Comparison of ENCODE assay signal across 34 cellular contexts in genomic region chr20:50007369-50007768, GRCh38. TPM values are rescaled to one million over a fixed set of nuclear protein-coding genes. Genes with fewer than 3 reads are reported as not detected.
"Had no signal": no experiment of that assay in that cellular context is flagged by ENCODE, and none has a peak within 500 bp of the region (broad histone marks: within the 10 kb centered on the region; RNA-seq: fewer than 3 reads in every experiment).

No MANE protein-coding gene starts in this region.

- H3K9me3 ChIP-seq: esophagus squamous epithelium, gastroesophageal sphincter, heart right ventricle had no signal

- H3K9me3 Mint-ChIP-seq: activated B cell treated with CpG ODN at 0.5 μM for 24 hours; activated CD8-positive, alpha-beta T cell treated with anti-CD3 and anti-CD28 coated beads for 36 hours; activated T-cell treated with anti-CD3 and anti-CD28 coated beads, Interleukin-2, amount 50 U/mL, for 4 hours; activated T-helper 17 cell treated with anti-CD3 and anti-CD28 coated beads, Interleukin-2, amount 50 U/mL, for 72 hours; central memory CD8-positive, alpha-beta T cell; dendritic cell treated with granulocyte-macrophage colony-stimulating factor and Interleukin-4, amounts not matched to agents 40 ng/mL and 50 ng/mL, for 4 days; endodermal cell had no signal

- H3K27ac Mint-ChIP-seq: activated B cell treated with CpG ODN at 0.5 μM for 24 hours; activated CD8-positive, alpha-beta T cell treated with anti-CD3 and anti-CD28 coated beads for 36 hours; activated naive CD8-positive, alpha-beta T cell; activated T-helper 17 cell treated with anti-CD3 and anti-CD28 coated beads, Interleukin-2, amount 50 U/mL, for 72 hours; dendritic cell treated with granulocyte-macrophage colony-stimulating factor and Interleukin-4, amounts not matched to agents 40 ng/mL and 50 ng/mL, for 4 days; endodermal cell; T-helper 17 cell had no signal

- ATAC-seq: activated CD4-positive, CD25-positive, alpha-beta regulatory T cell treated with anti-CD3 and anti-CD28 coated beads, Interleukin-2, amount 50 U/mL, for 24 hours; activated CD8-positive, alpha-beta T cell treated with anti-CD3 and anti-CD28 coated beads for 36 hours; activated T-cell treated with anti-CD3 and anti-CD28 coated beads, Interleukin-2, amount 50 U/mL, for 4 hours; activated T-helper 17 cell treated with anti-CD3 and anti-CD28 coated beads, Interleukin-2, amount 50 U/mL, for 72 hours; gastroesophageal sphincter; heart right ventricle; T-helper 17 cell had no signal

- H3K36me3 ChIP-seq: brain microvascular endothelial cell, esophagus squamous epithelium, gastroesophageal sphincter, heart right ventricle, WERI-Rb-1 had no signal

- H3K27me3 ChIP-seq: brain microvascular endothelial cell had no signal

- H3K36me3 Mint-ChIP-seq: activated naive CD8-positive, alpha-beta T cell had no signal

- H3K27ac ChIP-seq: brain microvascular endothelial cell, coronary artery, dorsolateral prefrontal cortex, epithelial cell of prostate, esophagus squamous epithelium, gastroesophageal sphincter, heart right ventricle, WERI-Rb-1 had no signal

- H3K4me3 ChIP-seq: coronary artery, dorsolateral prefrontal cortex, esophagus squamous epithelium, gastroesophageal sphincter, heart right ventricle had no signal

- FAIRE-seq: astrocyte, bronchial epithelial cell had no signal

- H3K4me3 Mint-ChIP-seq: activated B cell treated with CpG ODN at 0.5 μM for 24 hours; activated CD8-positive, alpha-beta T cell treated with anti-CD3 and anti-CD28 coated beads for 36 hours; activated naive CD8-positive, alpha-beta T cell; activated T-cell treated with anti-CD3 and anti-CD28 coated beads, Interleukin-2, amount 50 U/mL, for 4 hours; activated T-helper 17 cell treated with anti-CD3 and anti-CD28 coated beads, Interleukin-2, amount 50 U/mL, for 72 hours; central memory CD8-positive, alpha-beta T cell; dendritic cell treated with granulocyte-macrophage colony-stimulating factor and Interleukin-4, amounts not matched to agents 40 ng/mL and 50 ng/mL, for 4 days; endodermal cell; T-helper 17 cell had no signal

- DNase-seq: activated B cell treated with CpG ODN at 0.5 μM for 24 hours; activated CD4-positive, alpha-beta T cell treated with anti-CD3 and anti-CD28 coated beads for 48 hours; activated CD4-positive, alpha-beta T cell treated with anti-CD3 and anti-CD28 coated beads, Interleukin-2, amount 50 U/mL, for 1 hour; activated CD4-positive, alpha-beta T cell treated with anti-CD3 and anti-CD28 coated beads, Interleukin-2, amount 50 U/mL, for 48 hours; activated CD8-positive, alpha-beta memory T cell treated with anti-CD3 and anti-CD28 coated beads for 24 hours; activated CD8-positive, alpha-beta T cell treated with anti-CD3 and anti-CD28 coated beads for 36 hours; activated effector memory CD4-positive, alpha-beta T cell treated with Interleukin-2 at 50 U/mL for 16 hours; activated gamma-delta T cell treated with Interleukin-2 at 50 U/mL for 16 hours; activated naive CD4-positive, alpha-beta T cell treated with anti-CD3 and anti-CD28 coated beads, Interleukin-2, amount 50 U/mL, for 16 hours; activated naive CD4-positive, alpha-beta T cell treated with Interleukin-2 at 50 U/mL for 16 hours; activated T-cell treated with anti-CD3 and anti-CD28 coated beads, Interleukin-2, amount 50 U/mL, for 4 hours; amniotic stem cell; anterior cingulate cortex; brain microvascular endothelial cell; dorsolateral prefrontal cortex; effector memory CD4-positive, alpha-beta T cell; endodermal cell; esophagus squamous epithelium; foreskin melanocyte; heart right ventricle; T-helper 1 cell; T-helper 17 cell; T-helper 9 cell; WERI-Rb-1 had no signal

RNA-seq across cellular contexts. Expression of gene SNAI1, which starts 24.6 kb away (rescaled TPM):
- total RNA-seq: bronchial epithelial cell had no signal
